7 cellular contexts compared by ENCODE assay signal in genomic region chr16:15134752-15135482, GRCh38. TPM values are rescaled to one million over a fixed set of nuclear protein-coding genes. Genes with fewer than 3 reads are reported as not detected.
DNase-seq lines count a peak whose midpoint lies in the region; ATAC-seq, FAIRE-seq and TF ChIP-seq lines count a peak whose summit lies in the region.
"Not testable (repeated sequence)": the region's sequence is repeated elsewhere in the genome, so short reads cannot be mapped to it uniquely, and the experiment has no call there.

No MANE protein-coding gene starts in this region.

- not testable (repeated sequence) for H3K9me3 Mint-ChIP-seq in nephron progenitor cell

- ATAC-seq in RWPE2 (ENCODE audit: low read depth) (0 out of 3 replicates have a peak, but pooled peaks have one; percentile 45), Right ventricle myocardium superior (ENCODE audit: poor library complexity) (peak; percentile 27), HepG2 (peak; percentile 77), psoas muscle (peak; percentile 27 to 51 (median 46)), upper lobe of right lung (peak; percentile 32)

- POLR2A ChIA-PET in HepG2 (lab: Yijun Ruan, JAX) = not testable (repeated sequence)

- CTCF ChIA-PET in HepG2 (lab: Yijun Ruan, JAX; ENCODE audit: low intra/inter-chr PET ratio, low total read pairs) = not testable (repeated sequence)

- not testable (repeated sequence) for BruUV-seq in HepG2 (replicated peaks; lab: Mats Ljungman, UMichigan)

- not testable (repeated sequence) for H3K9ac ChIP-seq in GM23248; HepG2 (ENCODE audit: insufficient read depth, low read depth, low read length)

- H3K79me2 ChIP-seq in GM23248 (ENCODE audit: insufficient read depth) = peaks cover 13% of the 10 kb centered on the region
- not testable (repeated sequence) for H3K79me2 ChIP-seq in HepG2 (ENCODE audit: insufficient read depth, low read length)

- 0 out of 2 replicates have a peak overlapping the region, but pooled peaks have one; percentile 18 for H3K27ac ChIP-seq in GM23248
- not testable (repeated sequence) for H3K27ac ChIP-seq in RWPE2 (ENCODE audit: poor library complexity, severe bottlenecking); HepG2 (ENCODE audit: extremely low read length, insufficient read depth, low read length); psoas muscle; upper lobe of right lung

- not testable (repeated sequence) for H3F3A ChIP-seq in GM23248 (ENCODE audit: insufficient read depth)

- DNase-seq in GM23248; Right ventricle myocardium superior; HepG2 (ENCODE audit: low spot score); nephron progenitor cell; psoas muscle: not testable (repeated sequence)
- peak; percentile 10 for DNase-seq in RWPE2 (ENCODE audit: low spot score)
- peak; percentile 17 for DNase-seq in upper lobe of right lung

- H3K9me2 ChIP-seq in GM23248 (ENCODE audit: insufficient read depth) = not testable (repeated sequence)

- TF ChIP-seq CTCF in RWPE2 (IDR thresholded peaks at IDR 0.05; ENCODE audit: poor library complexity, severe bottlenecking); HepG2 (CRISPR knock-in tag; IDR thresholded peaks at IDR 0.05); nephron progenitor cell (IDR thresholded peaks at IDR 0.05); psoas muscle (IDR thresholded peaks at IDR 0.05); upper lobe of right lung (IDR thresholded peaks at IDR 0.05): not testable (repeated sequence)

- 96 to 100% methylated on average over 13 of the region's 33 CpGs for WGBS in GM23248 (ENCODE audit: low coverage in 1 of 2, low lambda C conversion rate in 2 of 2, missing lambda C conversion rate in 2 of 2), 2 experiments
- WGBS in HepG2 (ENCODE audit: low lambda C conversion rate) = 98% methylated on average over 13 of the region's 33 CpGs
- 90 to 96% (median 95%) methylated on average over 6 to 18 of the region's 33 CpGs for WGBS in psoas muscle, 3 donors

- not testable (repeated sequence) for FAIRE-seq in HepG2 (lab: Jason Lieb, UNC)

- not testable (repeated sequence) for H3K4me2 ChIP-seq in GM23248 (ENCODE audit: unreplicated experiment); HepG2 (ENCODE audit: low read depth, low read length)

- not testable (repeated sequence) for H3K27me3 Mint-ChIP-seq in nephron progenitor cell (ENCODE audit: low read depth, poor library complexity)

- in situ Hi-C loops in GM23248 (cut with MboI); HepG2 (cut with HindIII; ENCODE audit: extremely low pct_ligation_motif_present, low pct_unique_long_range_greater_than_20kb): not testable (repeated sequence)

- not testable (repeated sequence) for H3K4me3 ChIP-seq in GM23248; RWPE2 (ENCODE audit: severe bottlenecking); HepG2 (replicated peaks in 1 of 3; ENCODE audit: insufficient read depth in 1 of 3, low read depth in 2 of 3, low read length in 3 of 3); psoas muscle; upper lobe of right lung

- H3K36me3 Mint-ChIP-seq in nephron progenitor cell (ENCODE audit: low read depth) = not testable (repeated sequence)

- H3K36me3 ChIP-seq in GM23248 (ENCODE audit: low read depth); RWPE2 (ENCODE audit: low read depth); HepG2 (replicated peaks in 1 of 2; ENCODE audit: control insufficient read depth in 1 of 2, insufficient read depth in 2 of 2, low read length in 2 of 2); upper lobe of right lung: not testable (repeated sequence)
- peaks cover 0 to 15% of the 10 kb centered on the region in 2 donors for H3K36me3 ChIP-seq in psoas muscle (ENCODE audit: insufficient read depth in 1 of 2, low read depth in 1 of 2)

- not testable (repeated sequence) for H3K4me1 Mint-ChIP-seq in nephron progenitor cell

- H3K27me3 ChIP-seq in GM23248 (replicated peaks; ENCODE audit: insufficient read depth); RWPE2 (ENCODE audit: insufficient read depth, poor library complexity, severe bottlenecking); HepG2 (ENCODE audit: control insufficient read depth in 1 of 2, insufficient read depth in 2 of 2, low read length in 2 of 2); psoas muscle (ENCODE audit: insufficient read depth in 3 of 3, low read length in 2 of 3); upper lobe of right lung: not testable (repeated sequence)

- intact Hi-C loops in Right ventricle myocardium superior (cut with DNase I); HepG2 (cut with micrococcal nuclease; ENCODE audit: unreplicated experiment); psoas muscle (cut with DNase I); upper lobe of right lung (cut with DNase I): not testable (repeated sequence)

- not testable (repeated sequence) for TF ChIP-seq RAD21 in HepG2 (CRISPR knock-in tag; IDR thresholded peaks at IDR 0.05)

- H2AFZ ChIP-seq in GM23248; HepG2 (ENCODE audit: low read length): not testable (repeated sequence)

- TF ChIP-seq EP300 in HepG2 (IDR thresholded peaks at IDR 0.05; ENCODE audit: low read depth in 2 of 2, low read length in 2 of 2); HepG2 (CRISPR knock-in tag; IDR thresholded peaks at IDR 0.05; ENCODE audit: borderline replicate concordance): not testable (repeated sequence)

- not testable (repeated sequence) for H3K9me3 ChIP-seq in GM23248 (ENCODE audit: low read depth); RWPE2 (ENCODE audit: severe bottlenecking); HepG2 (ENCODE audit: low read length); psoas muscle; upper lobe of right lung

- H4K20me1 ChIP-seq in GM23248 (ENCODE audit: insufficient read depth); HepG2 (ENCODE audit: insufficient read depth, low read length): not testable (repeated sequence)

- not testable (repeated sequence) for H3K4me1 ChIP-seq in GM23248 (ENCODE audit: insufficient read depth); RWPE2 (ENCODE audit: insufficient read depth, poor library complexity, severe bottlenecking); HepG2 (ENCODE audit: insufficient read depth, low read length); psoas muscle; upper lobe of right lung

- not testable (repeated sequence) for TF ChIP-seq POLR2A in HepG2 (IDR thresholded peaks at IDR 0.05; ENCODE audit: insufficient read depth in 1 of 2, low read depth in 2 of 2, low read length in 2 of 2)

- H3K27ac Mint-ChIP-seq in nephron progenitor cell = peak overlapping the region; percentile 60

- not testable (repeated sequence) for H3K4me3 Mint-ChIP-seq in nephron progenitor cell

RNA-seq across cellular contexts. Expression of gene RRN3, which starts 40.8 kb away (rescaled TPM):
- total RNA-seq in GM23248 (2014; rRNA removed; shearing (Covaris generic)) = 36.2 and 40.3 TPM in 2 replicates
- polyA plus RNA-seq in GM23248 (2016; fragmentation: Nextera tagmentation; extraction: Ambion mirVana) (24.8 and 24.9 TPM in 2 replicates), HepG2 (2011; rRNA removed) (43.5 and 45.8 TPM in 2 replicates), psoas muscle (10 to 100 TPM; 19.9 to 49.5 (median 22.4) TPM)
- total RNA-seq in Right ventricle myocardium superior (24.2 TPM), HepG2 (2016; rRNA removed; fragmentation: Illumina TruSeq; extraction: Trizol) (67.0 and 101 TPM in 2 replicates), psoas muscle (10 to 100 TPM; 30.8 to 54.9 (median 54.4) TPM), upper lobe of right lung (27.6 TPM)
- total RNA-seq in HepG2 (2016; cell fraction: cytosol; rRNA removed; fragmentation: Illumina TruSeq; extraction: Trizol; ENCODE audit: low read depth) = 4.5 and 7.2 TPM in 2 replicates
- total RNA-seq in HepG2 (2016; cell fraction: insoluble cytoplasmic fraction; rRNA removed; fragmentation: Illumina TruSeq; extraction: Trizol) = 66.8 and 102 TPM in 2 replicates
- total RNA-seq in HepG2 (2016; cell fraction: membrane; rRNA removed; fragmentation: Illumina TruSeq; extraction: Trizol) = 13.9 and 15.7 TPM in 2 replicates
- total RNA-seq in HepG2 (2016; cell fraction: nucleus; rRNA removed; fragmentation: Illumina TruSeq; extraction: Trizol) = 48.4 and 52.4 TPM in 2 replicates
- polyA plus RNA-seq in HepG2 (2011; cell fraction: cytosol; rRNA removed) = 20.4 and 34.2 TPM in 2 replicates
- polyA plus RNA-seq in HepG2 (2011; cell fraction: nucleus; rRNA removed) = 25.0 and 25.7 TPM in 2 replicates
- polyA plus RNA-seq in HepG2 (2012) = 38.3 and 41.0 TPM in 2 replicates
- 1.9 and 2.1 TPM in 2 replicates for polyA plus RNA-seq in HepG2 (2016; cell fraction: cytosol; fragmentation: Illumina TruSeq; extraction: Trizol; ENCODE audit: low read depth)
- polyA plus RNA-seq in HepG2 (2016; cell fraction: insoluble cytoplasmic fraction; fragmentation: Illumina TruSeq; extraction: Trizol; ENCODE audit: low read depth) = 73.5 and 79.0 TPM in 2 replicates
- polyA plus RNA-seq in HepG2 (2016; cell fraction: membrane; fragmentation: Illumina TruSeq; extraction: Trizol; ENCODE audit: low read depth) = 5.8 and 6.6 TPM in 2 replicates
- polyA plus RNA-seq in HepG2 (2016; cell fraction: nucleus; fragmentation: Illumina TruSeq; extraction: Trizol; ENCODE audit: insufficient read depth, low read depth) = 64.5 and 64.7 TPM in 2 replicates
- polyA minus RNA-seq in HepG2 (2011; rRNA and poly(A)+ RNA removed; ENCODE audit: low replicate concordance) = 42.6 and 47.9 TPM in 2 replicates
- polyA minus RNA-seq in HepG2 (2011; cell fraction: cytosol; rRNA and poly(A)+ RNA removed) = 36.9 and 45.0 TPM in 2 replicates
- polyA minus RNA-seq in HepG2 (2011; cell fraction: nucleus; rRNA and poly(A)+ RNA removed) = 42.0 and 45.3 TPM in 2 replicates

Comparison
In these comparisons a context has a peak if more than half of its experiments do, and no peak if none do; other contexts are left out.
1. ATAC-seq: peak in every context shown above with its lines; median percentile 77 in HepG2; 46 in psoas muscle; 45 in RWPE2; 32 in upper lobe of right lung; 27 in Right ventricle myocardium superior.